ENCODE assay signal across 25 cellular contexts in genomic region chr3:178492496-178492895, GRCh38. TPM values are rescaled to one million over a fixed set of nuclear protein-coding genes. Genes with fewer than 3 reads are reported as not detected.
A peak's percentile ranks its signal among the peaks of the same experiment; 100 is the strongest.
DNase-seq lines count a peak whose midpoint lies in the region; ATAC-seq and TF ChIP-seq lines count a peak whose summit lies in the region.
"Had no signal": no experiment of that assay in that cellular context is flagged by ENCODE, and none has a peak within 500 bp of the region (broad histone marks: within the 10 kb centered on the region; RNA-seq: fewer than 3 reads in every experiment).

No MANE protein-coding gene starts in this region.

- DNase-seq in NCI-H146 treated with DMSO at 0.1 percent for 48 hours (lab: John Stamatoyannopoulos, UW; ENCODE audit: unreplicated experiment) (peak; percentile 99), NCI-H748 treated with DMSO at 0.1 percent for 48 hours (lab: John Stamatoyannopoulos, UW) (peak; percentile 17), esophagus squamous epithelium (lab: John Stamatoyannopoulos, UW) (no peak), COLO668 (lab: John Stamatoyannopoulos, UW; ENCODE audit: unreplicated experiment) (no peak), amniotic stem cell (lab: John Stamatoyannopoulos, UW) (no peak), glutamatergic neuron (no peak)
- DNase-seq: CD8-positive, alpha-beta T cell; DMS153; DND-41; GOT3; HFFc6; IMR-90; MM.1S; NCI-H1694; NCI-H2171 treated with DMSO at 0.1 percent for 48 hours; NCI-H524; Right ventricle myocardium superior; RPMI8226; T-helper 2 cell had no signal

- intact Hi-C loops in esophagus squamous epithelium (cut with DNase I): no loop called here

- no peak overlapping the region for H3K27ac Mint-ChIP-seq in glutamatergic neuron (ENCODE audit: unreplicated experiment)
- H3K27ac Mint-ChIP-seq: CD8-positive, alpha-beta T cell; HFFc6 had no signal

- H3K27me3 Mint-ChIP-seq in glutamatergic neuron (ENCODE audit: unreplicated experiment): peaks cover 3% of the 10 kb centered on the region

- H3K9me3 ChIP-seq in esophagus squamous epithelium: peaks cover 0 to 4% (median 0%) of the 10 kb centered on the region in 3 donors
- H3K9me3 ChIP-seq: A549, HAP-1, SJSA1 had no signal

- no peak for TF ChIP-seq POLR2A in esophagus squamous epithelium (IDR thresholded peaks at IDR 0.05)

- no peak overlapping the region for H3K4me3 Mint-ChIP-seq in glutamatergic neuron (ENCODE audit: unreplicated experiment)
- H3K4me3 Mint-ChIP-seq: CD8-positive, alpha-beta T cell; HFFc6 had no signal

- no peak overlapping the region for H3K4me3 ChIP-seq in esophagus squamous epithelium
- H3K4me3 ChIP-seq: A549, HAP-1, SJSA1 had no signal

- peaks cover 0 to 4% (median 0%) of the 10 kb centered on the region in 4 donors for H3K27me3 ChIP-seq in esophagus squamous epithelium
- H3K27me3 ChIP-seq: SJSA1 had no signal

- no peaks in the 10 kb centered on the region for H3K36me3 ChIP-seq in esophagus squamous epithelium
- H3K36me3 ChIP-seq: HAP-1, SJSA1 had no signal

- peaks cover 14% of the 10 kb centered on the region for H3K36me3 Mint-ChIP-seq in glutamatergic neuron (ENCODE audit: unreplicated experiment)
- H3K36me3 Mint-ChIP-seq: CD8-positive, alpha-beta T cell had no signal

- no peak overlapping the region for H3K27ac ChIP-seq in esophagus squamous epithelium
- H3K27ac ChIP-seq: A549, C4-2B, KMS-11, SJSA1 had no signal

- ATAC-seq in GM18867 (IDR thresholded peaks at IDR 0.05; ENCODE audit: unreplicated experiment): peak; percentile 60
- ATAC-seq: A549; CD8-positive, alpha-beta T cell had no signal

- TF ChIP-seq CTCF in esophagus squamous epithelium (IDR thresholded peaks at IDR 0.05) (no peak), glutamatergic neuron (IDR thresholded peaks at IDR 0.05; ENCODE audit: partially characterized antibody, unreplicated experiment) (no peak)

- peaks cover under 1% of the 10 kb centered on the region for H3K9me3 Mint-ChIP-seq in glutamatergic neuron (ENCODE audit: unreplicated experiment)

- 71 to 73% methylated on average over 3 of the region's 3 CpGs for WGBS in esophagus squamous epithelium, 2 donors

- H3K4me1 ChIP-seq in esophagus squamous epithelium: no peaks in the 10 kb centered on the region
- H3K4me1 ChIP-seq: A549, SJSA1 had no signal

- H3K4me1 Mint-ChIP-seq in glutamatergic neuron (ENCODE audit: low read depth, unreplicated experiment): no peaks in the 10 kb centered on the region

RNA-seq across cellular contexts. Expression of gene KCNMB2, which starts 43.7 kb away (rescaled TPM):
- total RNA-seq in esophagus squamous epithelium: under 1 TPM in 1 of 4 donors, not detected in 3; 0.19 TPM
- total RNA-seq in glutamatergic neuron (ENCODE audit: unreplicated experiment): 0.47 TPM
- total RNA-seq: CD8-positive, alpha-beta T cell; HFFc6; IMR-90; SJSA1 had no signal

Comparison
In these comparisons a context has a peak if more than half of its experiments do, and no peak if none do; other contexts are left out.
1. DNase-seq: peak in NCI-H146 treated with DMSO at 0.1 percent for 48 hours (single experiment) and NCI-H748 treated with DMSO at 0.1 percent for 48 hours (single experiment); none in esophagus squamous epithelium (single experiment), COLO668 (single experiment), amniotic stem cell (single experiment) and glutamatergic neuron (single experiment).